ENCODE assay signal across 8 cellular contexts in the genomic region with DNA sequence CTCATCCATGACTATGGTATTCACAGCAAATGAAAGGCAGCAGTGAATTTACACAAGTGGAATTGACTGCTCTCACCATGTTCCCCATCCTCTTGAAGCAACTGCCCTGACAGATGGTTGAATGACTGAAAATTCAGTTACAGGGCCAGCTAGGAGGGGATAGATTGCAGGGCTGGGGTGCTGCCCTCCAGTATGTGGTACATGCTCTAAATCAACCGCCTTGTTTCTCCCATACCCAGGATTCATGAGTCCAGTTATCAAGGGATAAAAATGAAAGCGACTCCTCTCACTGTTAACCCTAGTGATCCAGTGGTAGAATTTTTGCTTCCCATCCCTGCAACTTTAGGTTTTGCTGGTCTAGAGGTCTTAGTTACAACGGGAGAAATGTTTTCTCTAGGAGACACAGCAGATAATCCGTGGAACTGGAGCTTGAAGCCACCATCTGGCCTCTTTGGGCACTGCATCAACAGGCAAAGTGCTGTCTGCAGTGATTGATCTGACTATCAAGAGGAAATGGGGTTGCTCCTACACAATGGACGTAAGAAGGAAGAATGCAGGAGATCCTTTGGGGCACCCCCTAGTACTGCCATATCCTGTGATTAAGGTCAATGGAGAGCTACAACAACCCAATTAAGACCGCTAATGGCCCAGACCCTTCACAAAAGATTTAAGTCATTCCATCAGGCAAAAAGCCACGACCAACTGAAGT. TPM values are rescaled to one million over a fixed set of nuclear protein-coding genes. Genes with fewer than 3 reads are reported as not detected.
DNase-seq lines count a peak whose midpoint lies in the region; ATAC-seq and TF ChIP-seq lines count a peak whose summit lies in the region.

No MANE protein-coding gene starts in this region.

- H4K20me1 ChIP-seq in GM23338 (replicated peaks; ENCODE audit: insufficient read depth), result no peaks in the 10 kb centered on the region

- peak overlapping the region; percentile 40 for H2AFZ ChIP-seq in GM23338

- 0 out of 3 replicates have a peak, but pooled peaks cover 4% of the 10 kb centered on the region for H3K36me3 Mint-ChIP-seq in GM23338 (ENCODE audit: low read depth)

- no peak overlapping the region for H3K4me3 Mint-ChIP-seq in GM23338

- no peak overlapping the region for H3K4me3 ChIP-seq in GM23338
- no peak overlapping the region for H3K4me3 ChIP-seq in astrocyte of the spinal cord (ENCODE audit: low read depth, low read length)

- H3K4me1 ChIP-seq in GM23338 (ENCODE audit: insufficient read depth), result no peaks in the 10 kb centered on the region; the same call in 1 of the 2 replicates

- H3K9me2 ChIP-seq in GM23338 (ENCODE audit: insufficient read depth), result peaks cover 4% of the 10 kb centered on the region; the same call in 1 of the 2 replicates

- peaks cover 19% of the 10 kb centered on the region for H3K4me1 Mint-ChIP-seq in GM23338

- H3K79me2 ChIP-seq in GM23338 (replicated peaks; ENCODE audit: insufficient read depth), result no peaks in the 10 kb centered on the region

- no peaks in the 10 kb centered on the region for H3F3A ChIP-seq in GM23338 (replicated peaks; ENCODE audit: low read depth)

- H3K9me3 Mint-ChIP-seq in GM23338, result no peaks in the 10 kb centered on the region

- no peak overlapping the region for H3K4me2 ChIP-seq in GM23338

- H3K27ac Mint-ChIP-seq in GM23338, result peak overlapping the region; percentile 17

- peak; percentile 70 to 72 for TF ChIP-seq CTCF in GM23338 (conservative IDR thresholded peaks at IDR 0.05; ENCODE audit: low read depth in 2 of 2)
- peak; percentile 86 for TF ChIP-seq CTCF in astrocyte of the spinal cord (IDR thresholded peaks at IDR 0.05; ENCODE audit: low read depth, low read length)

- H3K27ac ChIP-seq in GM23338 (ENCODE audit: low read depth), result no peak overlapping the region

- no peaks in the 10 kb centered on the region; the same call in 1 of the 2 replicates for H3K36me3 ChIP-seq in GM23338 (ENCODE audit: insufficient read depth)

- ATAC-seq in GM23338 (peak; percentile 95), GM19452 (IDR thresholded peaks at IDR 0.05; ENCODE audit: unreplicated experiment) (no peak)

- DNase-seq in DMS 273 (lab: John Stamatoyannopoulos, UW; ENCODE audit: unreplicated experiment) (peak; percentile 79), GM23338 (ENCODE audit: low spot score) (peak; percentile 92), NCI-H1436 (lab: John Stamatoyannopoulos, UW) (peak; percentile 80), T-helper 2 cell (peak in 4 of 5 experiments; percentile 2 to 69 (median 26)), astrocyte of the spinal cord (ENCODE audit: low read depth, low spot score) (peak; percentile 33), iPS-NIHi11 (ENCODE audit: low spot score) (peak; percentile 74)
- DNase-seq in stimulated activated CD4-positive, alpha-beta T cell treated with anti-CD3 and anti-CD28 coated beads, Interleukin-15, amount 100 ng/mL, for 48 hours (ENCODE audit: low read depth in 2 of 2), result peak; percentile 12 to 45

- in situ Hi-C loops in astrocyte of the spinal cord (cut with HindIII; ENCODE audit: low sequenced_read_pairs), result no loop called here

- peaks cover 9% of the 10 kb centered on the region for H3K27me3 Mint-ChIP-seq in GM23338 (ENCODE audit: insufficient read depth, low read depth, poor library complexity)

- no peaks in the 10 kb centered on the region for H3K27me3 ChIP-seq in GM23338 (ENCODE audit: insufficient read depth)

TF ChIP-seq in GM23338, 12 proteins besides CTCF, POLR2A, EP300 and RAD21:
- TF ChIP-seq EZH2 (IDR thresholded peaks at IDR 0.05; ENCODE audit: low read depth, unreplicated experiment), result no peak
- no peak for TF ChIP-seq STAT1 (IDR thresholded peaks at IDR 0.05; ENCODE audit: unreplicated experiment)
- TF ChIP-seq ZNF462 (CRISPR knock-in tag; IDR thresholded peaks at IDR 0.05), result no peak
- peak; percentile 70; the same call in 1 of the 2 replicates for TF ChIP-seq NANOG (IDR thresholded peaks at IDR 0.05; ENCODE audit: borderline replicate concordance)
- TF ChIP-seq EZH2phosphoT487 (IDR thresholded peaks at IDR 0.05; ENCODE audit: unreplicated experiment), result no peak
- TF ChIP-seq ZNF331 (CRISPR knock-in tag; IDR thresholded peaks at IDR 0.05; ENCODE audit: low read depth), result no peak
- TF ChIP-seq JUNB (IDR thresholded peaks at IDR 0.05; ENCODE audit: unreplicated experiment), result no peak

RNA-seq across cellular contexts. Expression of gene SCPEP1, which starts 32.0 kb away (rescaled TPM):
- 52.1 and 55.0 TPM in 2 replicates for total RNA-seq in GM23338 (2014; rRNA removed; shearing (Covaris generic))
- 46.6 and 52.6 TPM in 2 replicates for polyA plus RNA-seq in GM23338 (2016; fragmentation: Nextera tagmentation; extraction: Ambion mirVana)

RNA-seq across cellular contexts. Expression of gene COIL, which starts 49.0 kb away (rescaled TPM):
- total RNA-seq in GM23338 (2014; rRNA removed; shearing (Covaris generic)), result 18.5 and 23.7 TPM in 2 replicates
- 32.0 and 32.2 TPM in 2 replicates for polyA plus RNA-seq in GM23338 (2016; fragmentation: Nextera tagmentation; extraction: Ambion mirVana)

Comparison
In these comparisons a context has a peak if more than half of its experiments do, and no peak if none do; other contexts are left out.
1. DNase-seq: peak in every context shown above with its lines; median percentile 92 in GM23338; 80 in NCI-H1436; 79 in DMS 273; 74 in iPS-NIHi11; 33 in astrocyte of the spinal cord; 28 in stimulated activated CD4-positive, alpha-beta T cell treated with anti-CD3 and anti-CD28 coated beads, Interleukin-15, amount 100 ng/mL, for 48 hours; 26 in T-helper 2 cell.